Comparison of ENCODE assay signal across 32 cellular contexts in genomic region chr6:101534821-101535220, GRCh38.
DNase-seq lines count a peak whose midpoint lies in the region; ATAC-seq, FAIRE-seq and TF ChIP-seq lines count a peak whose summit lies in the region.
"Had no signal": no experiment of that assay in that cellular context is flagged by ENCODE, and none has a peak within 500 bp of the region (broad histone marks: within the 10 kb centered on the region; RNA-seq: fewer than 3 reads in every experiment).

No MANE protein-coding gene starts in this region.

- no peaks in the 10 kb centered on the region for H3K9me3 Mint-ChIP-seq in astrocyte (ENCODE audit: unreplicated experiment)
- H3K9me3 Mint-ChIP-seq: activated T-helper 2 cell treated with anti-CD3 and anti-CD28 coated beads, Interferon-gamma antibody, Interleukin-2, Interleukin-4, amounts not matched to agents 10 μg/mL and 5 μg/mL and 100 μg/mL, durations not matched to agents 14 hours and 24 hours and 36 hours; endodermal cell; stimulated activated memory B cell treated with anti-CD40 and anti-IgM and Interleukin-4, amounts not matched to agents 10 μg/mL and 1 μg/mL and 100 μg/mL, for 72 hours had no signal

- DNase-seq in NCI-H446 treated with DMSO at 0.1 percent for 48 hours (lab: John Stamatoyannopoulos, UW), result peak; percentile 19
- DNase-seq in astrocyte (ENCODE audit: low read depth), result no peak
- DNase-seq in fibroblast of the aortic adventitia (ENCODE audit: low read depth), result peak; percentile 50
- no peak for DNase-seq in mucosa of descending colon
- DNase-seq in DMS 273 (lab: John Stamatoyannopoulos, UW; ENCODE audit: unreplicated experiment), result no peak
- DNase-seq: activated CD4-positive, alpha-beta T cell treated with anti-CD3 and anti-CD28 coated beads for 36 hours; activated naive CD4-positive, alpha-beta T cell treated with anti-CD3 and anti-CD28 coated beads, Interleukin-2, amount 50 U/mL, for 16 hours; activated T-cell treated with anti-CD3 and anti-CD28 coated beads for 4 hours; Calu3; cortex of kidney; DND-41; endodermal cell; gastrocnemius medialis; Kasumi-1; left cardiac atrium; NCI-H1417 treated with DMSO at 0.1 percent for 48 hours; NCI-H2029 treated with DMSO at 0.1 percent for 48 hours; NCI-H524 treated with DMSO at 0.1 percent for 48 hours; pancreas; SHP77; substantia nigra; SW 1271 had no signal

- no peaks in the 10 kb centered on the region for H4K20me1 ChIP-seq in astrocyte (ENCODE audit: insufficient read depth, low read length)

- ATAC-seq in mucosa of descending colon (no peak), GM18498 (IDR thresholded peaks at IDR 0.05; ENCODE audit: unreplicated experiment) (no peak), HG03565 (IDR thresholded peaks at IDR 0.05; ENCODE audit: unreplicated experiment) (no peak)
- ATAC-seq: activated CD4-positive, alpha-beta T cell treated with anti-CD3 and anti-CD28 coated beads for 36 hours; gastrocnemius medialis; left cardiac atrium; natural killer cell treated with Interleukin-12 subunit alpha and Interleukin-12 subunit beta and Interleukin-15 and Interleukin-18, amount 100 ng/mL, for 72 hours; Panc1; stimulated activated memory B cell treated with anti-CD40 and anti-IgM and Interleukin-4, amounts not matched to agents 10 μg/mL and 1 μg/mL and 100 μg/mL, for 72 hours had no signal

- H3K27ac ChIP-seq in astrocyte (ENCODE audit: low read depth, low read length), result peak overlapping the region; percentile 22
- H3K27ac ChIP-seq: cardiac muscle cell, gastrocnemius medialis, hepatocyte, pancreas had no signal

- H3K4me1 ChIP-seq in astrocyte (ENCODE audit: insufficient read depth, low read length), result peaks cover 8% of the 10 kb centered on the region
- no peaks in the 10 kb centered on the region for H3K4me1 ChIP-seq in mucosa of descending colon (ENCODE audit: low read depth)
- H3K4me1 ChIP-seq: gastrocnemius medialis, pancreas had no signal

- no peak overlapping the region for H3K9ac ChIP-seq in astrocyte (ENCODE audit: low read length)

- H3K36me3 ChIP-seq in astrocyte (ENCODE audit: insufficient read depth, low read length) (no peaks in the 10 kb centered on the region), mucosa of descending colon (ENCODE audit: low read depth) (no peaks in the 10 kb centered on the region)
- H3K36me3 ChIP-seq: cardiac muscle cell, gastrocnemius medialis, pancreas had no signal

- H3K9me3 ChIP-seq in astrocyte (ENCODE audit: insufficient read depth, low read depth, low read length) (no peaks in the 10 kb centered on the region), mucosa of descending colon (no peaks in the 10 kb centered on the region)
- H3K9me3 ChIP-seq: gastrocnemius medialis, pancreas had no signal

- H3K79me2 ChIP-seq in astrocyte (ENCODE audit: insufficient read depth, low read length), result no peaks in the 10 kb centered on the region
- H3K79me2 ChIP-seq: hepatocyte had no signal

- H3K4me2 ChIP-seq in astrocyte (ENCODE audit: low read length), result peak overlapping the region; percentile 30
- H3K4me2 ChIP-seq: hepatocyte had no signal

- no peaks in the 10 kb centered on the region for H3K36me3 Mint-ChIP-seq in astrocyte (ENCODE audit: low read depth, unreplicated experiment)
- H3K36me3 Mint-ChIP-seq: natural killer cell treated with Interleukin-12 subunit alpha and Interleukin-12 subunit beta and Interleukin-15 and Interleukin-18, amount 100 ng/mL, for 72 hours; stimulated activated memory B cell treated with anti-CD40 and anti-IgM and Interleukin-4, amounts not matched to agents 10 μg/mL and 1 μg/mL and 100 μg/mL, for 72 hours had no signal

- no peaks in the 10 kb centered on the region for H3K27me3 ChIP-seq in astrocyte (ENCODE audit: insufficient read depth, low read length)
- H3K27me3 ChIP-seq: cardiac muscle cell, gastrocnemius medialis, hepatocyte, pancreas had no signal

- intact Hi-C loops in mucosa of descending colon (cut with DNase I, micrococcal nuclease), result no loop called here

- H2AFZ ChIP-seq in astrocyte (ENCODE audit: low read depth, low read length), result no peak overlapping the region
- H2AFZ ChIP-seq: hepatocyte had no signal

- H3K4me1 Mint-ChIP-seq in astrocyte (ENCODE audit: low read depth, unreplicated experiment), result peaks cover 30% of the 10 kb centered on the region
- H3K4me1 Mint-ChIP-seq: activated CD4-positive, alpha-beta T cell treated with anti-CD3 and anti-CD28 coated beads for 36 hours; stimulated activated memory B cell treated with anti-CD40 and anti-IgM and Interleukin-4, amounts not matched to agents 10 μg/mL and 1 μg/mL and 100 μg/mL, for 72 hours had no signal

- H3K27me3 Mint-ChIP-seq in astrocyte (ENCODE audit: low read depth, unreplicated experiment), result no peaks in the 10 kb centered on the region
- H3K27me3 Mint-ChIP-seq: activated CD4-positive, alpha-beta T cell treated with anti-CD3 and anti-CD28 coated beads for 36 hours; natural killer cell treated with Interleukin-12 subunit alpha and Interleukin-12 subunit beta and Interleukin-15 and Interleukin-18, amount 100 ng/mL, for 72 hours; stimulated activated memory B cell treated with anti-CD40 and anti-IgM and Interleukin-4, amounts not matched to agents 10 μg/mL and 1 μg/mL and 100 μg/mL, for 72 hours had no signal

- no peak for TF ChIP-seq CTCF in astrocyte (IDR thresholded peaks at IDR 0.05; ENCODE audit: insufficient read depth, low read depth, low read length)
- no peak for TF ChIP-seq CTCF in fibroblast of the aortic adventitia (IDR thresholded peaks at IDR 0.05; ENCODE audit: insufficient read depth, low read length)
- TF ChIP-seq CTCF in mucosa of descending colon (IDR thresholded peaks at IDR 0.05), result no peak

- no peak for FAIRE-seq in astrocyte (lab: Jason Lieb, UNC)
- FAIRE-seq: GM18507, pancreas had no signal

- no peak overlapping the region for H3K4me3 Mint-ChIP-seq in astrocyte (ENCODE audit: unreplicated experiment)
- H3K4me3 Mint-ChIP-seq: activated CD4-positive, alpha-beta T cell treated with anti-CD3 and anti-CD28 coated beads for 36 hours; endodermal cell; natural killer cell treated with Interleukin-12 subunit alpha and Interleukin-12 subunit beta and Interleukin-15 and Interleukin-18, amount 100 ng/mL, for 72 hours; stimulated activated memory B cell treated with anti-CD40 and anti-IgM and Interleukin-4, amounts not matched to agents 10 μg/mL and 1 μg/mL and 100 μg/mL, for 72 hours had no signal

- H3K4me3 ChIP-seq in astrocyte (ENCODE audit: insufficient read depth, low read depth, low read length) (no peak overlapping the region), fibroblast of the aortic adventitia (ENCODE audit: low read depth, low read length) (no peak overlapping the region), mucosa of descending colon (no peak overlapping the region)
- H3K4me3 ChIP-seq: cardiac muscle cell, gastrocnemius medialis, hepatocyte, lung, pancreas had no signal

- peak overlapping the region; percentile 54 for H3K27ac Mint-ChIP-seq in astrocyte (ENCODE audit: unreplicated experiment)
- H3K27ac Mint-ChIP-seq: activated CD4-positive, alpha-beta T cell treated with anti-CD3 and anti-CD28 coated beads for 36 hours; activated T-helper 2 cell treated with anti-CD3 and anti-CD28 coated beads, Interferon-gamma antibody, Interleukin-2, Interleukin-4, amounts not matched to agents 10 μg/mL and 5 μg/mL and 100 μg/mL, durations not matched to agents 14 hours and 24 hours and 36 hours; endodermal cell; natural killer cell treated with Interleukin-12 subunit alpha and Interleukin-12 subunit beta and Interleukin-15 and Interleukin-18, amount 100 ng/mL, for 72 hours; stimulated activated memory B cell treated with anti-CD40 and anti-IgM and Interleukin-4, amounts not matched to agents 10 μg/mL and 1 μg/mL and 100 μg/mL, for 72 hours had no signal

Comparison
In these comparisons a context has a peak if more than half of its experiments do, and no peak if none do; other contexts are left out.
1. DNase-seq: peak in NCI-H446 treated with DMSO at 0.1 percent for 48 hours (single experiment) and fibroblast of the aortic adventitia (single experiment); none in astrocyte (single experiment), mucosa of descending colon (0 of 3) and DMS 273 (single experiment).